In the genomic region with DNA sequence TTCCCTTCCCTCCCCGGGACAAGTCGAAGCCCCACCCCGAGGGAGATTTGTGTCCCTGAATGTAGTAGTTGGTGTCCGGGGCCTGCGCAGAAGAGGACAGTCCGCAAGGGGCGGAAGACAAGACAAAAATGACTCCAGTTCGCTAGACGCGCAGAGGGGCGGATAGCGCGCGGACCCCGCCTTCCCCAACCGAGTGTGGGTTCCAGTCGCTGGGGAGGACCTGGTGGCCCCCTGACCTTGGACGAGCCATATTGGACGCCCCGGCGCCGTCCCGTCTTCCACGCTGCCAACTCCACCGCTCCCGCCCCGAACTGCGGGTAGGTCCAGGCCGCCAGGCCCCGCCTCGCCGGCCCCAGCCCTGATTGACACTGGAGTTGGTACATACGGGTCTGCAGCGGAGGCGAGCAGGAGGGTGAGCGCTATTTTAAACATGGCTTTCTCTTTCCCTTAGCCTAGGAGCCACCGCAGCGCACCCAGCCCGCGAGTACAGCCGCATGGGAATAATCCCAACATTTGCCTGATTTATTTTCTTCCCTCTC, we compare ENCODE assay signal across 8 cellular contexts. TPM values are rescaled to one million over a fixed set of nuclear protein-coding genes. Genes with fewer than 3 reads are reported as not detected.
A peak's percentile ranks its signal among the peaks of the same experiment; 100 is the strongest.
DNase-seq lines count a peak whose midpoint lies in the region; ATAC-seq and TF ChIP-seq lines count a peak whose summit lies in the region.

No MANE protein-coding gene starts in this region.

- H3K36me3 ChIP-seq in DND-41 (ENCODE audit: insufficient read depth, low read length) (no peaks in the 10 kb centered on the region; the same call in 1 of the 2 replicates), Panc1 (ENCODE audit: control insufficient read depth, insufficient read depth, low read length) (no peaks in the 10 kb centered on the region; the same call in 1 of the 2 replicates), fibroblast of lung (ENCODE audit: control insufficient read depth, insufficient read depth, low read length) (no peaks in the 10 kb centered on the region)

- in situ Hi-C loops in KBM-7 (cut with MboI; ENCODE audit: low pct_unique_long_range_greater_than_20kb, low sequenced_read_pairs): no loop called here
- in situ Hi-C loops in Panc1 (cut with HindIII; ENCODE audit: low pct_unique_long_range_greater_than_20kb, low sequenced_read_pairs): loop anchor here (25.0 kb wide), 1 partner anchor 171 kb away; no protein-coding TSS in a partner anchor

- H3K36me3 Mint-ChIP-seq in activated T-helper 1 cell treated with anti-CD3 and anti-CD28 coated beads, Interleukin-12 subunit alpha, Interleukin-12 subunit beta, Interleukin-2, Interleukin-4 antibody, amounts not matched to agents 30 ng/mL and 10 ng/mL and 1 ng/mL, durations not matched to agents 14 hours and 24 hours and 36 hours (ENCODE audit: low read depth): no peaks in the 10 kb centered on the region
- H3K36me3 Mint-ChIP-seq in naive thymus-derived CD8-positive, alpha-beta T cell: peaks cover 0 to 3% (median 3%) of the 10 kb centered on the region in 3 donors
- peaks cover 2 to 21% of the 10 kb centered on the region in 2 donors for H3K36me3 Mint-ChIP-seq in stimulated activated naive B cell treated with anti-CD40 and anti-IgM and Interleukin-4, amounts not matched to agents 10 μg/mL and 1 μg/mL and 100 μg/mL, for 72 hours

- H3K27ac Mint-ChIP-seq in activated T-helper 1 cell treated with anti-CD3 and anti-CD28 coated beads, Interleukin-12 subunit alpha, Interleukin-12 subunit beta, Interleukin-2, Interleukin-4 antibody, amounts not matched to agents 30 ng/mL and 10 ng/mL and 1 ng/mL, durations not matched to agents 14 hours and 24 hours and 36 hours: peak overlapping the region; percentile 92
- H3K27ac Mint-ChIP-seq in naive thymus-derived CD8-positive, alpha-beta T cell: peak overlapping the region; percentile 87 to 97 (median 90)
- H3K27ac Mint-ChIP-seq in stimulated activated naive B cell treated with anti-CD40 and anti-IgM and Interleukin-4, amounts not matched to agents 10 μg/mL and 1 μg/mL and 100 μg/mL, for 72 hours: peak overlapping the region; percentile 88

- peak overlapping the region; percentile 72 for H3K4me2 ChIP-seq in DND-41 (ENCODE audit: insufficient read depth, low read length)
- peak overlapping the region; percentile 82 for H3K4me2 ChIP-seq in fibroblast of lung (ENCODE audit: extremely low read depth, insufficient read depth, low read length)

- peaks cover 41% of the 10 kb centered on the region for H3K4me1 Mint-ChIP-seq in activated T-helper 1 cell treated with anti-CD3 and anti-CD28 coated beads, Interleukin-12 subunit alpha, Interleukin-12 subunit beta, Interleukin-2, Interleukin-4 antibody, amounts not matched to agents 30 ng/mL and 10 ng/mL and 1 ng/mL, durations not matched to agents 14 hours and 24 hours and 36 hours (ENCODE audit: low read depth)
- H3K4me1 Mint-ChIP-seq in naive thymus-derived CD8-positive, alpha-beta T cell: peaks cover 8 to 35% (median 24%) of the 10 kb centered on the region in 4 donors
- H3K4me1 Mint-ChIP-seq in stimulated activated naive B cell treated with anti-CD40 and anti-IgM and Interleukin-4, amounts not matched to agents 10 μg/mL and 1 μg/mL and 100 μg/mL, for 72 hours: peaks cover 12 to 13% of the 10 kb centered on the region in 2 donors

- POLR2A ChIA-PET in Panc1 (lab: Charles Lee): interaction anchor here (0.8 kb wide), 1 partner anchor 17 kb away, joined by 6 read pairs; no protein-coding TSS in a partner anchor
- POLR2A ChIA-PET in naive thymus-derived CD8-positive, alpha-beta T cell (lab: Charles Lee): interaction anchor here (0.7 to 1.9 kb wide), 2 partner anchors 156 to 303 kb away, joined by 3 to 9 read pairs; a partner anchor contains a TSS

- CTCF ChIA-PET in Panc1 (lab: Charles Lee): no interaction called here

- peak; percentile 48 for TF ChIP-seq CTCF in DND-41 (IDR thresholded peaks at IDR 0.05; ENCODE audit: borderline replicate concordance, extremely low read depth, low read length, poor library complexity, severe bottlenecking)
- no peak for TF ChIP-seq CTCF in Panc1 (IDR thresholded peaks at IDR 0.05)
- peak; percentile 13 to 33 for TF ChIP-seq CTCF in fibroblast of lung (conservative IDR thresholded peaks at IDR 0.05 in 1 of 2, IDR thresholded peaks at IDR 0.05 in 1 of 2; ENCODE audit: low read depth in 1 of 2, low read length in 2 of 2)

- H4K20me1 ChIP-seq in DND-41 (ENCODE audit: insufficient read depth, low read length) (peaks cover 7% of the 10 kb centered on the region; the same call in 1 of the 2 replicates), fibroblast of lung (ENCODE audit: control insufficient read depth, extremely low read depth, insufficient read depth, low read length) (peaks cover 2% of the 10 kb centered on the region)

- H3K4me1 ChIP-seq in DND-41 (ENCODE audit: insufficient read depth, low read length): peaks cover 36% of the 10 kb centered on the region
- H3K4me1 ChIP-seq in Panc1 (ENCODE audit: control insufficient read depth, insufficient read depth, low read length): peaks cover 11% of the 10 kb centered on the region
- H3K4me1 ChIP-seq in fibroblast of lung (ENCODE audit: control insufficient read depth, extremely low read depth, insufficient read depth, low read length): no peaks in the 10 kb centered on the region

- DNase-seq in DND-41 (peak; percentile 82), KBM-7 (peak; percentile 88), Panc1 (ENCODE audit: low read depth, low spot score) (no peak), fibroblast of lung (ENCODE audit: low read depth in 2 of 2) (peak; percentile 88 to 91)
- DNase-seq in activated T-helper 1 cell treated with anti-CD3 and anti-CD28 coated beads, Interleukin-12 subunit alpha, Interleukin-12 subunit beta, Interleukin-2, Interleukin-4 antibody, amounts not matched to agents 30 ng/mL and 10 ng/mL and 1 ng/mL, durations not matched to agents 14 hours and 24 hours and 36 hours (ENCODE audit: low spot score): peak; percentile 72
- peak; percentile 43 to 75 (median 60) for DNase-seq in naive thymus-derived CD8-positive, alpha-beta T cell
- peak; percentile 70 for DNase-seq in stimulated activated naive B cell treated with anti-CD40 and anti-IgM and Interleukin-4, amounts not matched to agents 10 μg/mL and 1 μg/mL and 100 μg/mL, for 72 hours

- H3K79me2 ChIP-seq in DND-41 (ENCODE audit: insufficient read depth, low read length) (peaks cover 56% of the 10 kb centered on the region), fibroblast of lung (ENCODE audit: control insufficient read depth, insufficient read depth, low read length) (peaks cover 11% of the 10 kb centered on the region)

- H2AFZ ChIP-seq in DND-41 (ENCODE audit: low read depth, low read length) (peak overlapping the region; percentile 94), fibroblast of lung (ENCODE audit: low read length) (peak overlapping the region; percentile 96)

- intact Hi-C loops in Panc1 (cut with micrococcal nuclease; ENCODE audit: unreplicated experiment): loop anchor here (5.0 kb wide), 1 partner anchor 156 kb away; a partner anchor contains a TSS
- intact Hi-C loops in activated T-helper 1 cell treated with anti-CD3 and anti-CD28 coated beads, Interleukin-12 subunit alpha, Interleukin-12 subunit beta, Interleukin-2, Interleukin-4 antibody, amounts not matched to agents 30 ng/mL and 10 ng/mL and 1 ng/mL, durations not matched to agents 14 hours and 24 hours and 36 hours (cut with micrococcal nuclease): loop anchor here (1.0 to 5.0 kb wide), 9 partner anchors 102 to 873 kb away; a partner anchor contains a TSS

- H3K4me3 ChIP-seq in DND-41 (ENCODE audit: low read depth in 1 of 2, low read length in 2 of 2) (peak overlapping the region; percentile 63 to 67), Panc1 (ENCODE audit: low read depth in 2 of 2, low read length in 2 of 2) (peak overlapping the region; percentile 96 to 99), fibroblast of lung (replicated peaks in 1 of 4; ENCODE audit: control extremely low read depth in 1 of 4, insufficient read depth in 1 of 4, low read depth in 3 of 4, low read length in 4 of 4) (peak overlapping the region; percentile 94 to 98 (median 96))

- H3K27me3 ChIP-seq in DND-41 (ENCODE audit: insufficient read depth, low read length, poor library complexity) (no peaks in the 10 kb centered on the region), Panc1 (ENCODE audit: control insufficient read depth, insufficient read depth, low read length) (no peaks in the 10 kb centered on the region), fibroblast of lung (ENCODE audit: control insufficient read depth, insufficient read depth, low read length) (no peaks in the 10 kb centered on the region)

- H3K9me3 Mint-ChIP-seq in activated T-helper 1 cell treated with anti-CD3 and anti-CD28 coated beads, Interleukin-12 subunit alpha, Interleukin-12 subunit beta, Interleukin-2, Interleukin-4 antibody, amounts not matched to agents 30 ng/mL and 10 ng/mL and 1 ng/mL, durations not matched to agents 14 hours and 24 hours and 36 hours: no peaks in the 10 kb centered on the region
- H3K9me3 Mint-ChIP-seq in naive thymus-derived CD8-positive, alpha-beta T cell: no peaks in the 10 kb centered on the region
- peaks cover 0 to 2% of the 10 kb centered on the region in 2 donors for H3K9me3 Mint-ChIP-seq in stimulated activated naive B cell treated with anti-CD40 and anti-IgM and Interleukin-4, amounts not matched to agents 10 μg/mL and 1 μg/mL and 100 μg/mL, for 72 hours

- peak overlapping the region; percentile 73 for H3K9ac ChIP-seq in DND-41 (ENCODE audit: low read depth, low read length)
- peak overlapping the region; percentile 74 for H3K9ac ChIP-seq in fibroblast of lung (ENCODE audit: insufficient read depth, low read length)

- ATAC-seq in DND-41 (ENCODE audit: insufficient read depth, low read depth) (peak; percentile 76), GM21723 (IDR thresholded peaks at IDR 0.05; ENCODE audit: unreplicated experiment) (peak; percentile 75), Panc1 (peak; percentile 94)
- peak; percentile 49 to 60 for ATAC-seq in naive thymus-derived CD8-positive, alpha-beta T cell
- peak; percentile 81 to 82 for ATAC-seq in stimulated activated naive B cell treated with anti-CD40 and anti-IgM and Interleukin-4, amounts not matched to agents 10 μg/mL and 1 μg/mL and 100 μg/mL, for 72 hours (replicated peaks)

- H3K27me3 Mint-ChIP-seq in activated T-helper 1 cell treated with anti-CD3 and anti-CD28 coated beads, Interleukin-12 subunit alpha, Interleukin-12 subunit beta, Interleukin-2, Interleukin-4 antibody, amounts not matched to agents 30 ng/mL and 10 ng/mL and 1 ng/mL, durations not matched to agents 14 hours and 24 hours and 36 hours (ENCODE audit: insufficient read depth): no peaks in the 10 kb centered on the region
- no peaks in the 10 kb centered on the region for H3K27me3 Mint-ChIP-seq in naive thymus-derived CD8-positive, alpha-beta T cell
- H3K27me3 Mint-ChIP-seq in stimulated activated naive B cell treated with anti-CD40 and anti-IgM and Interleukin-4, amounts not matched to agents 10 μg/mL and 1 μg/mL and 100 μg/mL, for 72 hours: no peaks in the 10 kb centered on the region

- H3K4me3 Mint-ChIP-seq in activated T-helper 1 cell treated with anti-CD3 and anti-CD28 coated beads, Interleukin-12 subunit alpha, Interleukin-12 subunit beta, Interleukin-2, Interleukin-4 antibody, amounts not matched to agents 30 ng/mL and 10 ng/mL and 1 ng/mL, durations not matched to agents 14 hours and 24 hours and 36 hours: peak overlapping the region; percentile 95
- H3K4me3 Mint-ChIP-seq in naive thymus-derived CD8-positive, alpha-beta T cell: peak overlapping the region; percentile 90 to 99 (median 98)
- H3K4me3 Mint-ChIP-seq in stimulated activated naive B cell treated with anti-CD40 and anti-IgM and Interleukin-4, amounts not matched to agents 10 μg/mL and 1 μg/mL and 100 μg/mL, for 72 hours: peak overlapping the region; percentile 91 to 96

- H3K9me3 ChIP-seq in DND-41 (ENCODE audit: insufficient read depth, low read length, severe bottlenecking): no peaks in the 10 kb centered on the region
- no peaks in the 10 kb centered on the region for H3K9me3 ChIP-seq in Panc1 (ENCODE audit: control insufficient read depth, insufficient read depth, low read depth, low read length)
- no peaks in the 10 kb centered on the region for H3K9me3 ChIP-seq in fibroblast of lung (ENCODE audit: control insufficient read depth, insufficient read depth, low read depth, low read length)

- no TSS peak for BruUV-seq in Panc1 (replicated peaks; lab: Mats Ljungman, UMichigan)

- peak overlapping the region; percentile 90 for H3K27ac ChIP-seq in DND-41 (ENCODE audit: low read length)
- H3K27ac ChIP-seq in Panc1 (ENCODE audit: low read length): peak overlapping the region; percentile 98
- peak overlapping the region; percentile 87 for H3K27ac ChIP-seq in fibroblast of lung (ENCODE audit: insufficient read depth, low read length)

RNA-seq across cellular contexts. Expression of a gene that starts 0.8 kb away (rescaled TPM):
- total RNA-seq in Panc1 (2021; ENCODE audit: unreplicated experiment): 52.0 TPM
- 46.5 TPM for polyA plus RNA-seq in Panc1 (2012; ENCODE audit: insufficient read length)
- total RNA-seq in activated T-helper 1 cell treated with anti-CD3 and anti-CD28 coated beads, Interleukin-12 subunit alpha, Interleukin-12 subunit beta, Interleukin-2, Interleukin-4 antibody, amounts not matched to agents 30 ng/mL and 10 ng/mL and 1 ng/mL, durations not matched to agents 14 hours and 24 hours and 36 hours: 51.0 and 53.4 TPM in 2 replicates
- 28.5 and 30.2 TPM in 2 replicates for total RNA-seq in fibroblast of lung
- 56.0 and 57.3 TPM in 2 replicates for polyA plus RNA-seq in fibroblast of lung
- polyA plus RNA-seq in fibroblast of lung (2012): 58.9 and 60.2 TPM in 2 replicates
- 0.55 and 1.7 TPM in 2 replicates for polyA minus RNA-seq in fibroblast of lung (ENCODE audit: low replicate concordance)
- 10 to 100 TPM; 64.6 to 64.8 TPM for total RNA-seq in naive thymus-derived CD8-positive, alpha-beta T cell
- polyA plus RNA-seq in naive thymus-derived CD8-positive, alpha-beta T cell: 100 to 1,000 TPM; 106 to 114 (median 113) TPM
